ENCODE assay signal across 28 cellular contexts in the genomic region with DNA sequence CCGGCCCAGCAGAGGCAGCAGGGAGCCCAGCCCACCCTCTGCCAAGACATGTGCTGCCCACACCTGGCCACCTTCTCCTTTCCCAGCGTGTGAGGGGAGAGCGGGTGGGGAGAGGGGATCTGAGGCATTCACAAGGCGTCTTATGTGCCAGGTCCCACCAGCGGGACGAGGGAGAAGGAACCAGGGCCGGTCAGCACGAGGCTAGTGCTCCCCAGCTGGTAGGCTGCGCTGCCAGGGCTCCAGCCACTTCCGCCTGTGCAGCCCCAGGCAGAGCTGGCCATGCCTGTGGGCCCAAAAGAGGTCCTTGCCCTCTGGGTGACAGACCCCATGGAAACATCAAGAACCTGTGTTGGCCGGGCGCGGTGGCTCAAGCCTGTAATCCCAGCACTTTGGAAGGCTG. TPM values are rescaled to one million over a fixed set of nuclear protein-coding genes. Genes with fewer than 3 reads are reported as not detected.
DNase-seq lines count a peak whose midpoint lies in the region; ATAC-seq and TF ChIP-seq lines count a peak whose summit lies in the region.
"Had no signal": no experiment of that assay in that cellular context is flagged by ENCODE, and none has a peak within 500 bp of the region (broad histone marks: within the 10 kb centered on the region; RNA-seq: fewer than 3 reads in every experiment).

No MANE protein-coding gene starts in this region.

- no CpG with 5 or more reads among the region's 13 CpGs for WGBS in H9 (ENCODE audit: extremely low coverage, insufficient read length, low lambda C conversion rate)
- WGBS in trophoblast cell (ENCODE audit: extremely low coverage, insufficient coverage, insufficient read length): no CpG with 5 or more reads among the region's 13 CpGs

- H2BK120ac ChIP-seq in H9 (ENCODE audit: low read depth, low read length, poor library complexity, severe bottlenecking) (no peak overlapping the region), trophoblast cell (ENCODE audit: insufficient read depth, low read length, poor library complexity) (no peak overlapping the region)

- H3K36me3 ChIP-seq in H7 (replicated peaks; ENCODE audit: control insufficient read depth, insufficient read depth, low read length): no peaks in the 10 kb centered on the region
- H3K36me3 ChIP-seq in trophoblast cell (ENCODE audit: control insufficient read depth in 1 of 2, insufficient read depth in 2 of 2, low read length in 2 of 2): no peaks in the 10 kb centered on the region
- H3K36me3 ChIP-seq: BE2C, BLaER1 had no signal

- H3K79me2 ChIP-seq in H9 (ENCODE audit: insufficient read depth, low read length) (no peaks in the 10 kb centered on the region), trophoblast cell (ENCODE audit: control insufficient read depth, insufficient read depth, low read length, poor library complexity) (no peaks in the 10 kb centered on the region)

- no peak overlapping the region for H2BK15ac ChIP-seq in H9 (ENCODE audit: low read depth, low read length)

- ATAC-seq in HG03139 (IDR thresholded peaks at IDR 0.05; ENCODE audit: unreplicated experiment): no peak
- ATAC-seq: GM12878 had no signal

- no peak for TF ChIP-seq CTCF in H9 (conservative IDR thresholded peaks at IDR 0.05)
- TF ChIP-seq CTCF in VCaP (conservative IDR thresholded peaks at IDR 0.05): no peak

- peaks cover 19% of the 10 kb centered on the region for H3K27me3 Mint-ChIP-seq in H9 (ENCODE audit: low read depth)
- H3K27me3 Mint-ChIP-seq in activated naive CD8-positive, alpha-beta T cell treated with anti-CD3 and anti-CD28 coated beads for 36 hours: peaks cover 8% of the 10 kb centered on the region

- H3K4me3 Mint-ChIP-seq in H9: no peak overlapping the region
- H3K4me3 Mint-ChIP-seq in activated naive CD8-positive, alpha-beta T cell treated with anti-CD3 and anti-CD28 coated beads for 36 hours: no peak overlapping the region
- H3K4me3 Mint-ChIP-seq: CD14-positive monocyte; CD4-positive, alpha-beta memory T cell; CD8-positive, alpha-beta memory T cell had no signal

- H3K4me2 ChIP-seq in H9 (ENCODE audit: insufficient read depth, insufficient read length, low read length) (no peak overlapping the region), trophoblast cell (ENCODE audit: low read length) (no peak overlapping the region)

- no peak overlapping the region for H2AFZ ChIP-seq in H9 (ENCODE audit: low read length)
- no peak overlapping the region for H2AFZ ChIP-seq in trophoblast cell (ENCODE audit: insufficient read depth, low read length, poor library complexity)

- peaks cover 8% of the 10 kb centered on the region for H3K23me2 ChIP-seq in H9 (ENCODE audit: insufficient read length, low read depth, low read length, poor library complexity, severe bottlenecking)

- H3K4me1 ChIP-seq in H9 (ENCODE audit: insufficient read depth, low read length) (no peaks in the 10 kb centered on the region; the same call in 1 of the 2 replicates), trophoblast cell (ENCODE audit: control insufficient read depth in 1 of 2, insufficient read depth in 2 of 2, low read length in 2 of 2) (peaks cover under 1 to 1% of the 10 kb centered on the region in 2 experiments)
- H3K4me1 ChIP-seq: BE2C had no signal

- H3K4me1 Mint-ChIP-seq in H9: peaks cover 14 to 23% of the 10 kb centered on the region in 2 experiments
- peaks cover under 1% of the 10 kb centered on the region for H3K4me1 Mint-ChIP-seq in activated naive CD8-positive, alpha-beta T cell treated with anti-CD3 and anti-CD28 coated beads for 36 hours

- H3K79me1 ChIP-seq in H9 (ENCODE audit: insufficient read depth, low read depth, low read length, poor library complexity, severe bottlenecking) (no peaks in the 10 kb centered on the region), trophoblast cell (ENCODE audit: low read length) (no peaks in the 10 kb centered on the region)

- H3K9me3 Mint-ChIP-seq in H9: no peaks in the 10 kb centered on the region; a peak in 1 of 5 replicates
- no peaks in the 10 kb centered on the region for H3K9me3 Mint-ChIP-seq in activated naive CD8-positive, alpha-beta T cell treated with anti-CD3 and anti-CD28 coated beads for 36 hours
- H3K9me3 Mint-ChIP-seq: CD14-positive monocyte; CD8-positive, alpha-beta memory T cell had no signal

- intact Hi-C loops in posterior vena cava (cut with DNase I): loop anchor here (5.0 to 10.0 kb wide), 3 partner anchors 98 to 1357 kb away; a partner anchor contains a TSS

- no peak overlapping the region for H2BK12ac ChIP-seq in H9 (ENCODE audit: insufficient read length, low read depth, low read length)
- no peak overlapping the region for H2BK12ac ChIP-seq in trophoblast cell (ENCODE audit: low read length)

- no peak overlapping the region for H3K27ac Mint-ChIP-seq in H9
- no peak overlapping the region for H3K27ac Mint-ChIP-seq in activated naive CD8-positive, alpha-beta T cell treated with anti-CD3 and anti-CD28 coated beads for 36 hours
- H3K27ac Mint-ChIP-seq: CD4-positive, CD25-positive, alpha-beta regulatory T cell; CD8-positive, alpha-beta memory T cell had no signal

- H2BK20ac ChIP-seq in H9 (ENCODE audit: low read depth, low read length, poor library complexity, severe bottlenecking): no peak overlapping the region

- H4K8ac ChIP-seq in H9 (replicated peaks; ENCODE audit: insufficient read length, low read depth, low read length) (no peak overlapping the region), trophoblast cell (ENCODE audit: low read depth, low read length) (no peak overlapping the region)

- H3K9me3 ChIP-seq in H9 (ENCODE audit: control insufficient read depth, low read depth, low read length) (no peaks in the 10 kb centered on the region), trophoblast cell (ENCODE audit: insufficient read depth, low read depth, low read length) (peaks cover 7% of the 10 kb centered on the region)
- H3K9me3 ChIP-seq: BE2C, BLaER1 had no signal

- no peak overlapping the region for H2AK5ac ChIP-seq in H9 (ENCODE audit: insufficient read length, low read length)
- H2AK5ac ChIP-seq in trophoblast cell (ENCODE audit: low read length): no peak overlapping the region

- no peak overlapping the region for H3T11ph ChIP-seq in H9 (ENCODE audit: low read length)

- H3K27ac ChIP-seq in H9 (ENCODE audit: insufficient read length, low read depth, low read length) (no peak overlapping the region), VCaP (peak overlapping the region; percentile 100), trophoblast cell (ENCODE audit: low read depth, low read length) (no peak overlapping the region)
- H3K27ac ChIP-seq: BLaER1 had no signal

- H3K4me3 ChIP-seq in H7 (ENCODE audit: insufficient read depth, low read depth, low read length) (no peak overlapping the region), trophoblast cell (ENCODE audit: low read depth, low read length) (peak overlapping the region; percentile 30)
- H3K4me3 ChIP-seq: BLaER1, GM12878 had no signal

- H3K56ac ChIP-seq in H9 (ENCODE audit: insufficient read length, low read depth, low read length): no peak overlapping the region

- peaks cover 46% of the 10 kb centered on the region for H3K27me3 ChIP-seq in H7 (ENCODE audit: control insufficient read depth, insufficient read depth, low read length)
- H3K27me3 ChIP-seq in H9 (ENCODE audit: insufficient read depth, low read length): peaks cover 32% of the 10 kb centered on the region
- H3K27me3 ChIP-seq in trophoblast cell (ENCODE audit: insufficient read depth, low read length): peaks cover 28% of the 10 kb centered on the region
- H3K27me3 ChIP-seq: BE2C had no signal

- peaks cover 0 to 3% (median 0%) of the 10 kb centered on the region in 3 experiments; a peak in 1 of 7 replicates for H3K36me3 Mint-ChIP-seq in H9 (ENCODE audit: insufficient read depth in 1 of 3, low read depth in 3 of 3)
- H3K36me3 Mint-ChIP-seq in activated naive CD8-positive, alpha-beta T cell treated with anti-CD3 and anti-CD28 coated beads for 36 hours: no peaks in the 10 kb centered on the region
- H3K36me3 Mint-ChIP-seq: CD4-positive, alpha-beta memory T cell; CD4-positive, CD25-positive, alpha-beta regulatory T cell; CD8-positive, alpha-beta memory T cell had no signal

- H2BK5ac ChIP-seq in H9 (ENCODE audit: insufficient read length, low read length) (no peak overlapping the region), trophoblast cell (ENCODE audit: low read depth, low read length, poor library complexity) (no peak overlapping the region)

- no peaks in the 10 kb centered on the region for H4K20me1 ChIP-seq in H9 (ENCODE audit: control insufficient read depth, insufficient read depth, insufficient read length)

- H4K5ac ChIP-seq in H9 (ENCODE audit: insufficient read length, low read depth, low read length): no peak overlapping the region

- H3K23ac ChIP-seq in H9 (ENCODE audit: insufficient read length, low read depth, low read length) (no peak overlapping the region), trophoblast cell (ENCODE audit: low read length) (no peak overlapping the region)

- H3K18ac ChIP-seq in H9 (ENCODE audit: insufficient read length, low read depth, low read length) (no peak overlapping the region), trophoblast cell (ENCODE audit: low read length) (no peak overlapping the region)

- no peak overlapping the region for H3K4ac ChIP-seq in H9 (ENCODE audit: low read depth, low read length)
- H3K4ac ChIP-seq in trophoblast cell (ENCODE audit: low read depth, low read length): no peak overlapping the region

- H4K12ac ChIP-seq in trophoblast cell (ENCODE audit: low read depth, low read length): no peak overlapping the region

- H3K14ac ChIP-seq in H9 (ENCODE audit: insufficient read depth, low read length) (peak overlapping the region; percentile 11; the same call in 1 of the 2 replicates), trophoblast cell (ENCODE audit: low read length) (no peak overlapping the region)

- no peak overlapping the region for H4K91ac ChIP-seq in H9 (ENCODE audit: insufficient read length, low read depth, low read length)
- no peak overlapping the region for H4K91ac ChIP-seq in trophoblast cell (ENCODE audit: low read depth, low read length)

- DNase-seq in H7 (peak; percentile 46), H9 (no peak), trophoblast cell (no peak), posterior vena cava (ENCODE audit: low spot score) (no peak), foreskin melanocyte (no peak)
- no peak for DNase-seq in activated naive CD8-positive, alpha-beta T cell treated with anti-CD3 and anti-CD28 coated beads for 36 hours
- DNase-seq: 8988T; ACHN; BE2C; C1 segment of cervical spinal cord; CD4-positive, alpha-beta memory T cell; CD4-positive, CD25-positive, alpha-beta regulatory T cell; CD8-positive, alpha-beta memory T cell; COR-L47; DMS 273 treated with DMSO at 0.1 percent for 48 hours; DMS153; DMS53; DMS79; DND-41; EL; GDM1 had no signal

- H3K9ac ChIP-seq in H9 (ENCODE audit: extremely low read depth, insufficient read length, low read length) (no peak overlapping the region), trophoblast cell (ENCODE audit: low read length) (no peak overlapping the region)
- H3K9ac ChIP-seq: BLaER1 had no signal

RNA-seq across cellular contexts. Expression of a gene that starts 5.9 kb away (rescaled TPM):
- 1.6 and 2.6 TPM in 2 replicates for total RNA-seq in H7 (2014; rRNA removed; shearing (Covaris generic))
- not detected in 2 replicates for total RNA-seq in H9 (2021)
- 0.04 and 0.10 TPM in 2 replicates for polyA plus RNA-seq in trophoblast cell (2013)
- total RNA-seq in activated naive CD8-positive, alpha-beta T cell treated with anti-CD3 and anti-CD28 coated beads for 36 hours: 1 to 10 TPM; 4.2 to 4.5 TPM
- under 1 TPM; 0.52 to 0.69 TPM for total RNA-seq in posterior vena cava
- total RNA-seq: G401 had no signal

RNA-seq across cellular contexts. Expression of a gene that starts 31.0 kb away (rescaled TPM):
- 2.0 TPM in 2 replicates for total RNA-seq in H7 (2014; rRNA removed; shearing (Covaris generic))
- total RNA-seq in H9 (2021) (0.28 TPM in 1 of 2 replicates, not detected in the other), posterior vena cava (under 1 TPM; 0.32 to 0.38 TPM)
- 0.10 and 0.22 TPM in 2 replicates for polyA plus RNA-seq in trophoblast cell (2013)
- not detected for total RNA-seq in activated naive CD8-positive, alpha-beta T cell treated with anti-CD3 and anti-CD28 coated beads for 36 hours
- total RNA-seq: CD4-positive, alpha-beta memory T cell; CD4-positive, CD25-positive, alpha-beta regulatory T cell; CD8-positive, alpha-beta memory T cell; G401; GM12878 had no signal
- polyA plus RNA-seq: CD4-positive, alpha-beta memory T cell; CD4-positive, CD25-positive, alpha-beta regulatory T cell; CD8-positive, alpha-beta memory T cell had no signal

RNA-seq across cellular contexts. Expression of a gene that starts 54.5 kb away (rescaled TPM):
- not detected in 2 replicates for total RNA-seq in H7 (2014; rRNA removed; shearing (Covaris generic))
- total RNA-seq in H9 (2021) (not detected in 2 replicates), posterior vena cava (not detected)
- polyA plus RNA-seq in trophoblast cell (2013): 0.03 and 0.11 TPM in 2 replicates
- not detected for total RNA-seq in activated naive CD8-positive, alpha-beta T cell treated with anti-CD3 and anti-CD28 coated beads for 36 hours
- total RNA-seq: A673; CD4-positive, alpha-beta memory T cell; CD4-positive, CD25-positive, alpha-beta regulatory T cell; CD8-positive, alpha-beta memory T cell; GM12878 had no signal
- polyA plus RNA-seq: CD14-positive monocyte; CD4-positive, alpha-beta memory T cell; CD4-positive, CD25-positive, alpha-beta regulatory T cell; GM12878 had no signal

RNA-seq across cellular contexts. Expression of a gene that starts 54.6 kb away (rescaled TPM):
- 1.3 and 1.6 TPM in 2 replicates for total RNA-seq in H7 (2014; rRNA removed; shearing (Covaris generic))
- total RNA-seq in H9 (2021) (1.3 and 1.4 TPM in 2 replicates), posterior vena cava (1 to 10 TPM; 4.9 to 7.1 TPM)
- polyA plus RNA-seq in trophoblast cell (2013): 1.5 and 2.0 TPM in 2 replicates
- total RNA-seq in activated naive CD8-positive, alpha-beta T cell treated with anti-CD3 and anti-CD28 coated beads for 36 hours: 1 to 10 TPM; 3.0 to 4.0 TPM
